Comparison of ENCODE assay signal across 30 cellular contexts in the genomic region with DNA sequence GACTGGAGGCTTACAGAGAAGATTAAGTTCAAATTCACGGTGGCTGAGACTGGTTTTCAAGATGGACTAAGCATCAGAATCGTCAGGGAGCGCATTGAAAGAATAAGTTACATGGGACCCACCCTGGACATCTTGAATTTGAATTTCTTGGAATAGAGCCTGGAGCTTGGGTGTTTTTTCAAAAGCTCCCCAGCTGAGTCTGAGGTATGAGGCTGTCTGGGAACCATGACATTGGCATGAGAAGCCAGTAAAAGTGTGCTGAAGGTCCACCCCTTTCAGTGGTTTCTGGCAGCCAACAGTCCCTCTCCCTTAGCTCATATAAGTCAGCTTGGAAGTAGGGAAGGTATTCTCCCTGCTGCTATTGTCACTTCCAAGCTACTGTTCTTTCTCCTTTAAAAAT.
"Had no signal": no experiment of that assay in that cellular context is flagged by ENCODE, and none has a peak within 500 bp of the region (broad histone marks: within the 10 kb centered on the region; RNA-seq: fewer than 3 reads in every experiment).

No MANE protein-coding gene starts in this region.

- H3K36me3 Mint-ChIP-seq: mesothelial cell of epicardium; naive B cell; natural killer cell treated with Interleukin-12 subunit alpha and Interleukin-12 subunit beta and Interleukin-15 and Interleukin-18, amount 100 ng/mL, for 72 hours; stimulated activated effector memory CD8-positive, alpha-beta T cell treated with anti-CD3 and anti-CD28 coated beads, Interleukin-12 subunit alpha, Interleukin-12 subunit beta, amount 100 ng/mL, for 72 hours had no signal

- H3K4me1 ChIP-seq: esophagus muscularis mucosa, parathyroid adenoma, stomach, tibial artery had no signal

- H3K4me1 Mint-ChIP-seq: mesothelial cell of epicardium; naive B cell; neural crest cell; stimulated activated effector memory CD8-positive, alpha-beta T cell treated with anti-CD3 and anti-CD28 coated beads, Interleukin-12 subunit alpha, Interleukin-12 subunit beta, amount 100 ng/mL, for 72 hours had no signal

- H3K36me3 ChIP-seq: esophagus muscularis mucosa, heart right ventricle, neutrophil, right atrium auricular region, stomach, tibial artery had no signal

- FAIRE-seq: endothelial cell of umbilical vein, islet of Langerhans had no signal

- H3K27ac ChIP-seq: coronary artery, esophagus muscularis mucosa, heart right ventricle, neutrophil, parathyroid adenoma, right atrium auricular region, tibial artery had no signal

- H2AFZ ChIP-seq: parathyroid adenoma had no signal

- DNase-seq: dermis blood vessel endothelial cell; effector memory CD4-positive, alpha-beta T cell; foreskin melanocyte; glutamatergic neuron; heart right ventricle; hippocampal formation; kidney glomerular epithelial cell; mesenchymal stem cell; mucosa of descending colon; naive B cell; stimulated activated CD4-positive, alpha-beta T cell treated with anti-CD3 and anti-CD28 coated beads, Interleukin-2, amount 100 ng/mL, for 24 hours; stimulated activated CD4-positive, alpha-beta T cell treated with anti-CD3 and anti-CD28 coated beads, Interleukin-4, amount 100 ng/mL, for 24 hours; stimulated activated naive CD4-positive, alpha-beta T cell treated with Interleukin-2 at 50 U/mL for 16 hours; stomach; tibial artery had no signal

- H3K27ac Mint-ChIP-seq: mesothelial cell of epicardium; naive B cell; natural killer cell treated with Interleukin-12 subunit alpha and Interleukin-12 subunit beta and Interleukin-15 and Interleukin-18, amount 100 ng/mL, for 72 hours; progenitor cell of endocrine pancreas; stimulated activated effector memory CD8-positive, alpha-beta T cell treated with anti-CD3 and anti-CD28 coated beads, Interleukin-12 subunit alpha, Interleukin-12 subunit beta, amount 100 ng/mL, for 72 hours; type B pancreatic cell had no signal

- H3K9me3 Mint-ChIP-seq: natural killer cell treated with Interleukin-12 subunit alpha and Interleukin-12 subunit beta and Interleukin-15 and Interleukin-18, amount 100 ng/mL, for 72 hours; neural crest cell had no signal

- H3K27me3 ChIP-seq: esophagus muscularis mucosa, heart right ventricle, right atrium auricular region, stomach, tibial artery had no signal

- H3K4me3 Mint-ChIP-seq: mesothelial cell of epicardium; naive B cell; natural killer cell treated with Interleukin-12 subunit alpha and Interleukin-12 subunit beta and Interleukin-15 and Interleukin-18, amount 100 ng/mL, for 72 hours; neural crest cell; stimulated activated effector memory CD8-positive, alpha-beta T cell treated with anti-CD3 and anti-CD28 coated beads, Interleukin-12 subunit alpha, Interleukin-12 subunit beta, amount 100 ng/mL, for 72 hours; type B pancreatic cell had no signal

- ATAC-seq: heart right ventricle; mucosa of descending colon; natural killer cell treated with Interleukin-12 subunit alpha and Interleukin-12 subunit beta and Interleukin-15 and Interleukin-18, amount 100 ng/mL, for 72 hours; sciatic nerve; stimulated activated effector memory CD8-positive, alpha-beta T cell treated with anti-CD3 and anti-CD28 coated beads, Interleukin-12 subunit alpha, Interleukin-12 subunit beta, amount 100 ng/mL, for 72 hours had no signal

- H3K79me2 ChIP-seq: parathyroid adenoma had no signal

- H3K9me3 ChIP-seq: esophagus muscularis mucosa, mucosa of descending colon, neutrophil, right atrium auricular region, stomach had no signal

- H3K27me3 Mint-ChIP-seq: naive B cell, progenitor cell of endocrine pancreas had no signal

- H3K9ac ChIP-seq: parathyroid adenoma had no signal

- H3K4me3 ChIP-seq: coronary artery, esophagus muscularis mucosa, heart right ventricle, lung, mucosa of descending colon, right atrium auricular region, stomach, tibial artery had no signal
